ENCODE assay signal across 9 cellular contexts in genomic region chr20:44019638-44020335, GRCh38.
DNase-seq lines count a peak whose midpoint lies in the region; ATAC-seq and TF ChIP-seq lines count a peak whose summit lies in the region.
"Had no signal": no experiment of that assay in that cellular context is flagged by ENCODE, and none has a peak within 500 bp of the region (broad histone marks: within the 10 kb centered on the region; RNA-seq: fewer than 3 reads in every experiment).

No MANE protein-coding gene starts in this region.

- H3K4me3 ChIP-seq in choroid plexus epithelial cell (ENCODE audit: low read depth, low read length), result no peak overlapping the region
- H3K4me3 ChIP-seq in uterus, result no peak overlapping the region

- no peak for ATAC-seq in HG02642 (IDR thresholded peaks at IDR 0.05; ENCODE audit: poor library complexity, unreplicated experiment)

- H3K27me3 ChIP-seq in uterus, result no peaks in the 10 kb centered on the region

- no peaks in the 10 kb centered on the region for H3K36me3 ChIP-seq in uterus

- peak; percentile 60 for DNase-seq in NK-92 treated with Interleukin-12 subunit alpha and Interleukin-12 subunit beta, amount 100 ng/mL, for 24 hours (lab: John Stamatoyannopoulos, UW)
- DNase-seq in NK-92 (lab: John Stamatoyannopoulos, UW; ENCODE audit: unreplicated experiment) (no peak), T1000 (lab: John Stamatoyannopoulos, UW) (peak; percentile 50), choroid plexus epithelial cell (ENCODE audit: low read depth) (peak; percentile 52), renal cortical epithelial cell (ENCODE audit: low read depth) (peak; percentile 25), KBM-7 (no peak), uterus (no peak)
- DNase-seq: nucleus accumbens had no signal

- intact Hi-C loops in uterus (cut with DNase I; ENCODE audit: low total_unique reads), result no loop called here

- TF ChIP-seq POLR2A in uterus (IDR thresholded peaks at IDR 0.05), result no peak

- no peak for TF ChIP-seq CTCF in choroid plexus epithelial cell (conservative IDR thresholded peaks at IDR 0.05; ENCODE audit: low read depth, low read length)
- no peak for TF ChIP-seq CTCF in uterus (IDR thresholded peaks at IDR 0.05)

- in situ Hi-C loops in KBM-7 (cut with MboI; ENCODE audit: low pct_unique_long_range_greater_than_20kb, low sequenced_read_pairs), result no loop called here

- no peaks in the 10 kb centered on the region for H3K9me3 ChIP-seq in uterus

- H3K27ac ChIP-seq in uterus, result no peak overlapping the region

- H3K4me1 ChIP-seq in uterus, result no peaks in the 10 kb centered on the region

Comparison
In these comparisons a context has a peak if more than half of its experiments do, and no peak if none do; other contexts are left out.
1. DNase-seq: peak in NK-92 treated with Interleukin-12 subunit alpha and Interleukin-12 subunit beta, amount 100 ng/mL, for 24 hours (single experiment), T1000 (single experiment), choroid plexus epithelial cell (single experiment) and renal cortical epithelial cell (single experiment); none in NK-92 (single experiment), KBM-7 (single experiment) and uterus (0 of 2).